Comparison of ENCODE assay signal across 8 cellular contexts in the genomic region with DNA sequence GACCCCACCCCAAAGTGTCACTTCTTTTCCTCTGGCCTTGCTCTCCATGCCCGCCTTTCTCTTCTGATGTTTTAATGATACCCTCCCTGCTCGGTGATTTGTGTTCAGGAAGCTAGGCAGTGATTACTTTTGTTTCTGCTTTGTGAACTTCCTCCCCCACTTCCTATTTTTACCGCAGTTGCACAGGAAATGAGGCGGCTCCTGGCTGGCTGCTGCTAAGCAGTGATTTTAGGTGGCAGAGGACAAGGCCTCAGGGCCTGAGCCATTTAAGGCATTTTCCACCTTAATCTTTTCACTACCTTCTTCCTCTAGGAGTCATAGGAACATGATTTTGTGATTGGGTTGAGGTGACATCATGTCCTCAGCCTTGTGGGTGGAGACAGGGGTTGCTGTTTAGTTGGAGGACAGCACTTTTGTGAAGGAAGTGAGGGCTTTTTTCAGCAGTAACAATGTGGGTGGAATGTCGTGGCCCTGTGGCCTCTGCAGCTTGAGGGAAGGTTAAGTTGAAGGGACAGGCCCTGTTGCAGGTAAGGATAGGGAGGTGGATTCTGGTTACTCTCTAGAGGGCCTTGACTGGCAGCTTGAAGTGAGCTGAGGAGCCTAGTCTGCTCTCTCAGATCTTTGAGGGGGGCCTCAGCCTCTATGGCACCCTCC. TPM values are rescaled to one million over a fixed set of nuclear protein-coding genes. Genes with fewer than 3 reads are reported as not detected.
DNase-seq lines count a peak whose midpoint lies in the region; ATAC-seq and TF ChIP-seq lines count a peak whose summit lies in the region.

No MANE protein-coding gene starts in this region.

- TF ChIP-seq CTCF in ascending aorta (IDR thresholded peaks at IDR 0.05), result no peak

- peaks cover 4 to 59% of the 10 kb centered on the region in 2 donors for H3K4me1 ChIP-seq in ascending aorta
- peaks cover 13% of the 10 kb centered on the region for H3K4me1 ChIP-seq in iPS-20b (ENCODE audit: insufficient read depth, low read length)

- intact Hi-C loops in ascending aorta (cut with DNase I), result no loop called here

- peak overlapping the region; percentile 29 for H3K4me3 Mint-ChIP-seq in T-helper 2 cell treated with Interferon-gamma antibody and Interleukin-4, amounts not matched to agents 5 μg/mL and 100 μg/mL, for 36 hours

- peak overlapping the region; percentile 95 for H3K27ac ChIP-seq in ascending aorta
- H3K27ac ChIP-seq in iPS-20b (ENCODE audit: low read length), result no peak overlapping the region

- peak overlapping the region; percentile 18; the same call in 1 of the 2 replicates for H3K9ac ChIP-seq in iPS-20b (ENCODE audit: low read depth, low read length)

- no peaks in the 10 kb centered on the region for H3K9me3 Mint-ChIP-seq in T-helper 2 cell treated with Interferon-gamma antibody and Interleukin-4, amounts not matched to agents 5 μg/mL and 100 μg/mL, for 36 hours

- H3K4me1 Mint-ChIP-seq in T-helper 2 cell treated with Interferon-gamma antibody and Interleukin-4, amounts not matched to agents 5 μg/mL and 100 μg/mL, for 36 hours (ENCODE audit: low read depth), result peaks cover 17% of the 10 kb centered on the region

- peaks cover 16% of the 10 kb centered on the region for H3K27me3 Mint-ChIP-seq in T-helper 2 cell treated with Interferon-gamma antibody and Interleukin-4, amounts not matched to agents 5 μg/mL and 100 μg/mL, for 36 hours (ENCODE audit: low read depth)

- H3K27me3 ChIP-seq in ascending aorta (no peaks in the 10 kb centered on the region), iPS-20b (ENCODE audit: insufficient read depth, low read length) (no peaks in the 10 kb centered on the region)

- DNase-seq in T-helper 2 cell treated with Interferon-gamma antibody and Interleukin-4, amounts not matched to agents 5 μg/mL and 100 μg/mL, for 36 hours (ENCODE audit: low spot score), result peak; percentile 44
- DNase-seq in ascending aorta (ENCODE audit: low spot score in 2 of 2) (peak; percentile 59 to 89), DMS153 treated with DMSO at 0.1 percent for 48 hours (lab: John Stamatoyannopoulos, UW; ENCODE audit: unreplicated experiment) (no peak), 8988T (no peak)
- peak; percentile 25 to 51 for DNase-seq in stimulated activated CD4-positive, alpha-beta T cell treated with anti-CD3 and anti-CD28 coated beads, Interleukin-15, amount 100 ng/mL, for 1 hour (ENCODE audit: low read depth in 1 of 2, low spot score in 1 of 2)

- H3K36me3 ChIP-seq in ascending aorta (no peaks in the 10 kb centered on the region), iPS-20b (ENCODE audit: insufficient read depth, low read depth, low read length) (no peaks in the 10 kb centered on the region)

- H3K4me3 ChIP-seq in ascending aorta (peak overlapping the region; percentile 12 to 40), iPS-20b (ENCODE audit: low read length) (no peak overlapping the region)

- H3K27ac Mint-ChIP-seq in T-helper 2 cell treated with Interferon-gamma antibody and Interleukin-4, amounts not matched to agents 5 μg/mL and 100 μg/mL, for 36 hours, result no peak overlapping the region

- H3K36me3 Mint-ChIP-seq in T-helper 2 cell treated with Interferon-gamma antibody and Interleukin-4, amounts not matched to agents 5 μg/mL and 100 μg/mL, for 36 hours (ENCODE audit: low read depth), result peaks cover 1% of the 10 kb centered on the region

- H3K9me3 ChIP-seq in ascending aorta (no peaks in the 10 kb centered on the region), iPS-20b (ENCODE audit: insufficient read depth, low read depth, low read length) (no peaks in the 10 kb centered on the region)

- peak; percentile 66 for ATAC-seq in GM18861 (IDR thresholded peaks at IDR 0.05; ENCODE audit: unreplicated experiment)
- ATAC-seq in HG03378 (IDR thresholded peaks at IDR 0.05; ENCODE audit: unreplicated experiment), result peak; percentile 61

RNA-seq across cellular contexts. Expression of gene GARRE1, which starts 15.7 kb away (rescaled TPM):
- total RNA-seq in ascending aorta, result 59.2 TPM

Comparison
In these comparisons a context has a peak if more than half of its experiments do, and no peak if none do; other contexts are left out.
1. DNase-seq: peak in T-helper 2 cell treated with Interferon-gamma antibody and Interleukin-4, amounts not matched to agents 5 μg/mL and 100 μg/mL, for 36 hours (single experiment), ascending aorta (2 of 2) and stimulated activated CD4-positive, alpha-beta T cell treated with anti-CD3 and anti-CD28 coated beads, Interleukin-15, amount 100 ng/mL, for 1 hour (2 of 2); none in DMS153 treated with DMSO at 0.1 percent for 48 hours (single experiment) and 8988T (single experiment).